Comparison of ENCODE assay signal across 20 cellular contexts in the genomic region with DNA sequence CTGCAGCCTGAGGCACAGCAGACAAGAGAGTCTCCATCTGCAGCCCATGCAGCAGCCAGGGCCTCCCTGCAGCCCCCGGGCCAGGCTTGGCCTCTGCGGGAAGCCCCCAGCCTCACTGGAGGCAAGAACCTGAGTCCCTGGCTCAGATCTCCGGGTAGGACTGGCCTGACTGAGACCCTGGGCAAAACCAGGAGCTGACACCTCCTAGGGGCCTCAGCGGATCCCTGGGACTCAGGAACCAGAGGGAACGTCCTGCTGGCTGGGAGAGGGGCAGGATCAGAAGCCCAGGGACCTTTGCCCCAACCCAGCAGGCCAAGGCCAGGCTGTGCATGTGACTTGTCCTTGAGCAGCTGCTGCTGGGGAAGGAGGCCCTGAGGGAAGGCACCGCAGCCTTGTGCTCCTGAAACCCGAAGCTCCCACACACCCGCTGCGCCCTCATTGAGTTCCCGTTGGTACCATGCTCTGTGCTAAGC. TPM values are rescaled to one million over a fixed set of nuclear protein-coding genes. Genes with fewer than 3 reads are reported as not detected.
DNase-seq lines count a peak whose midpoint lies in the region; ATAC-seq and TF ChIP-seq lines count a peak whose summit lies in the region.
"Had no signal": no experiment of that assay in that cellular context is flagged by ENCODE, and none has a peak within 500 bp of the region (broad histone marks: within the 10 kb centered on the region; RNA-seq: fewer than 3 reads in every experiment).

No MANE protein-coding gene starts in this region.

- CTCF ChIA-PET in T-cell (lab: Charles Lee), result interaction anchor here in 1 of 2 donors (0.6 kb wide), 1 partner anchor 104 kb away, joined by 5 read pairs; no protein-coding TSS in a partner anchor

- peak; percentile 42 for DNase-seq in CD1c-positive myeloid dendritic cell (ENCODE audit: extremely low spot score)
- DNase-seq in HuH-7 (ENCODE audit: low spot score), result peak; percentile 32
- DNase-seq in lower lobe of right lung, result peak; percentile 53
- DNase-seq in spleen, result peak; percentile 35
- DNase-seq in NCI-H2029 treated with DMSO at 0.1 percent for 48 hours (lab: John Stamatoyannopoulos, UW), result no peak
- DNase-seq in SW 1271 (lab: John Stamatoyannopoulos, UW), result no peak
- DNase-seq in T-cell, result no peak
- DNase-seq: ACHN; AML-193; CD4-positive, CD25-positive, alpha-beta regulatory T cell; EL; GOT3; KBM-7; MV-4-11; NCI-H1417 treated with DMSO at 0.1 percent for 48 hours; NCI-H2081; NCI-H510A treated with DMSO at 0.1 percent for 48 hours; NCI-H82; Peyer's patch had no signal

- no peak for ATAC-seq in lower lobe of right lung
- no peak for ATAC-seq in T-cell (replicated peaks in 1 of 4)
- ATAC-seq: Right ventricle myocardium inferior had no signal

- POLR2A ChIA-PET in T-cell (lab: Charles Lee), result no interaction called here

- no peaks in the 10 kb centered on the region for H3K36me3 Mint-ChIP-seq in T-cell
- H3K36me3 Mint-ChIP-seq: CD4-positive, CD25-positive, alpha-beta regulatory T cell had no signal

- H3K27ac ChIP-seq in lower lobe of right lung (no peak overlapping the region), spleen (no peak overlapping the region)
- H3K27ac ChIP-seq: Peyer's patch had no signal

- no peaks in the 10 kb centered on the region for H3K36me3 ChIP-seq in lower lobe of right lung
- no peaks in the 10 kb centered on the region for H3K36me3 ChIP-seq in spleen
- H3K36me3 ChIP-seq: Peyer's patch had no signal

- TF ChIP-seq CTCF in lower lobe of right lung (IDR thresholded peaks at IDR 0.05) (no peak), spleen (IDR thresholded peaks at IDR 0.05 in 8 of 11, conservative IDR thresholded peaks at IDR 0.05 in 3 of 11) (no peak)

- H3K27me3 ChIP-seq in lower lobe of right lung (ENCODE audit: low read depth), result peaks cover 33% of the 10 kb centered on the region
- H3K27me3 ChIP-seq in spleen (replicated peaks in 1 of 7), result peaks cover 0 to 80% (median 5%) of the 10 kb centered on the region in 7 donors
- H3K27me3 ChIP-seq: Peyer's patch had no signal

- no peak overlapping the region for H3K4me3 ChIP-seq in lower lobe of right lung
- H3K4me3 ChIP-seq in spleen, result no peak overlapping the region
- H3K4me3 ChIP-seq: Peyer's patch had no signal

- intact Hi-C loops in lower lobe of right lung (cut with DNase I) (no loop called here), spleen (cut with DNase I; ENCODE audit: low total_unique reads) (no loop called here)

- TF ChIP-seq POLR2A in spleen (IDR thresholded peaks at IDR 0.05), result no peak

- no peaks in the 10 kb centered on the region for H3K9me3 Mint-ChIP-seq in T-cell
- H3K9me3 Mint-ChIP-seq: CD4-positive, CD25-positive, alpha-beta regulatory T cell had no signal

- WGBS in spleen, 5 donors, result 78 to 90% (median 84%) methylated on average over 5 to 10 of the region's 10 CpGs

- no peak overlapping the region for H3K4me3 Mint-ChIP-seq in T-cell
- H3K4me3 Mint-ChIP-seq: CD4-positive, CD25-positive, alpha-beta regulatory T cell had no signal

- no peaks in the 10 kb centered on the region for H3K4me1 ChIP-seq in lower lobe of right lung
- H3K4me1 ChIP-seq in spleen, result peaks cover 0 to 9% (median 0%) of the 10 kb centered on the region in 6 donors
- H3K4me1 ChIP-seq: Peyer's patch had no signal

- H3K27me3 Mint-ChIP-seq in T-cell, result peaks cover 5 to 29% of the 10 kb centered on the region in 2 donors
- H3K27me3 Mint-ChIP-seq: CD4-positive, CD25-positive, alpha-beta regulatory T cell had no signal

- H3K9me3 ChIP-seq in lower lobe of right lung, result no peaks in the 10 kb centered on the region
- H3K9me3 ChIP-seq in spleen, result no peaks in the 10 kb centered on the region
- H3K9me3 ChIP-seq: Peyer's patch had no signal

- H3K4me1 Mint-ChIP-seq in T-cell, result no peaks in the 10 kb centered on the region

- H3K27ac Mint-ChIP-seq in T-cell, result no peak overlapping the region
- H3K27ac Mint-ChIP-seq: CD4-positive, CD25-positive, alpha-beta regulatory T cell had no signal

RNA-seq across cellular contexts. Expression of a gene that starts 1.7 kb away (rescaled TPM):
- 26.5 TPM for total RNA-seq in lower lobe of right lung
- 1 to 10 TPM in 6 of 7 donors, under 1 TPM in 1; 0.81 to 4.9 (median 1.5) TPM for total RNA-seq in spleen
- polyA plus RNA-seq in spleen, result 1 to 10 TPM in 2 of 3 donors, under 1 TPM in 1; 0.49 to 3.4 (median 1.8) TPM
- total RNA-seq in T-cell, result 1 to 10 TPM in 4 of 5 donors, under 1 TPM in 1; 0.90 to 8.3 (median 3.3) TPM
- total RNA-seq: CD4-positive, CD25-positive, alpha-beta regulatory T cell; Right ventricle myocardium inferior had no signal

RNA-seq across cellular contexts. Expression of a gene that starts 14.8 kb away (rescaled TPM):
- total RNA-seq in lower lobe of right lung (4.5 TPM), spleen (1 to 10 TPM in 5 of 7 donors, under 1 TPM in 1, not detected in 1; 0.79 to 3.8 (median 1.5) TPM), T-cell (under 1 TPM in 1 of 5 donors, not detected in 4; 0.43 TPM)
- polyA plus RNA-seq in spleen, result 1 to 10 TPM in 2 of 3 donors, under 1 TPM in 1; 0.73 to 1.6 (median 1.5) TPM
- total RNA-seq: CD4-positive, CD25-positive, alpha-beta regulatory T cell had no signal

RNA-seq across cellular contexts. Expression of a gene that starts 17.1 kb away (rescaled TPM):
- total RNA-seq in lower lobe of right lung (not detected), spleen (not detected), T-cell (not detected)
- not detected for polyA plus RNA-seq in spleen
- total RNA-seq: CD4-positive, CD25-positive, alpha-beta regulatory T cell; Peyer's patch; Right ventricle myocardium inferior had no signal
- polyA plus RNA-seq: CD4-positive, CD25-positive, alpha-beta regulatory T cell had no signal

RNA-seq across cellular contexts. Expression of a gene that starts 28.0 kb away (rescaled TPM):
- total RNA-seq in lower lobe of right lung, result not detected
- total RNA-seq in spleen, result under 1 TPM in 2 of 7 donors, not detected in 5; 0.32 to 0.67 TPM
- polyA plus RNA-seq in spleen, result under 1 TPM in 1 of 3 donors, not detected in 2; 0.03 TPM
- total RNA-seq in T-cell, result not detected
- total RNA-seq: CD4-positive, CD25-positive, alpha-beta regulatory T cell; Peyer's patch; Right ventricle myocardium inferior had no signal
- polyA plus RNA-seq: CD4-positive, CD25-positive, alpha-beta regulatory T cell had no signal

RNA-seq across cellular contexts. Expression of a gene that starts 38.3 kb away (rescaled TPM):
- total RNA-seq in lower lobe of right lung, result 196 TPM
- total RNA-seq in spleen, result 100 to 1,000 TPM; 128 to 467 (median 134) TPM
- polyA plus RNA-seq in spleen, result 100 to 1,000 TPM; 233 to 378 (median 247) TPM
- 100 to 1,000 TPM in 4 of 5 donors, 10 to 100 TPM in 1; 71.8 to 153 (median 131) TPM for total RNA-seq in T-cell

Comparison
In these comparisons a context has a peak if more than half of its experiments do, and no peak if none do; other contexts are left out.
1. DNase-seq: peak in CD1c-positive myeloid dendritic cell (single experiment), HuH-7 (single experiment), lower lobe of right lung (single experiment) and spleen (single experiment); none in NCI-H2029 treated with DMSO at 0.1 percent for 48 hours (single experiment), SW 1271 (0 of 2) and T-cell (0 of 34).